Comparison of ENCODE assay signal across 31 cellular contexts in the genomic region with DNA sequence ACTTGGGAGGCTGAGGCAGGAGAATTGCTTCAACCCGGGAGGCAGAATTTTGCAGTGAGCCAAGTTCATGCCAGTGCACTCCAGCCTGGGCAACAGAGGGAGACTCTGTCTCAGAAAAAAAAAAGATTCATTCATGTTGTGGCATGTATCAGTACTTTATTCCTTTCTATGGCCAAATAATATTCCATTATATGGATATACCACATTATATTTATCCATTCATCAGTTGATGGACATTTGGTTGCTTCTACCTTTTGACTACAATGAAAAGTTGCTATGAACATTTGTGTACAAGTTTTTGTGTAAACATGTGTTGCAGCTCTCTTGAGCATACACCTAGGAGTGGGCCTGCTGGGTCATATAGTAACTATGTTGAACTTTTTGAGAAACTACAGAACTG. TPM values are rescaled to one million over a fixed set of nuclear protein-coding genes. Genes with fewer than 3 reads are reported as not detected.
DNase-seq lines count a peak whose midpoint lies in the region; ATAC-seq and TF ChIP-seq lines count a peak whose summit lies in the region.
"Had no signal": no experiment of that assay in that cellular context is flagged by ENCODE, and none has a peak within 500 bp of the region (broad histone marks: within the 10 kb centered on the region; RNA-seq: fewer than 3 reads in every experiment).

No MANE protein-coding gene starts in this region.

- H3K36me3 ChIP-seq in SK-N-SH (replicated peaks in 1 of 2; ENCODE audit: control insufficient read depth in 1 of 2, insufficient read depth in 2 of 2, low read length in 1 of 2) (no peaks in the 10 kb centered on the region), HEK293 (ENCODE audit: control insufficient read depth in 2 of 2, insufficient read depth in 1 of 2, low read length in 2 of 2) (no peaks in the 10 kb centered on the region), Karpas-422 (ENCODE audit: insufficient read depth, low read length) (no peaks in the 10 kb centered on the region), PC-9 (ENCODE audit: low read depth) (no peaks in the 10 kb centered on the region)
- H3K36me3 ChIP-seq: BE2C; BLaER1; BLaER1 treated with 17β-estradiol and CSF1 and Interleukin-3, amounts not matched to agents 10 nM and 100 nM had no signal

- intact Hi-C loops in PC-9 (cut with micrococcal nuclease; ENCODE audit: unreplicated experiment), result no loop called here

- DNase-seq in SK-N-SH (no peak), Karpas-422 (peak; percentile 27), PC-9 (no peak), dedifferentiated amniotic fluid mesenchymal stem cell (ENCODE audit: extremely low spot score) (no peak)
- DNase-seq: 8988T; ACHN; AML-193; BE2C; C1 segment of cervical spinal cord; Caco-2; Calu3; CD4-positive, alpha-beta memory T cell; CD4-positive, alpha-beta T cell; CD4-positive, CD25-positive, alpha-beta regulatory T cell; CD8-positive, alpha-beta memory T cell; CD8-positive, alpha-beta T cell; COR-L47; DMS 273 treated with DMSO at 0.1 percent for 48 hours; DMS153; DMS53; DMS79; DMS79 treated with DMSO at 0.1 percent for 48 hours; DND-41; EL had no signal

- H3K27ac ChIP-seq in SK-N-SH (ENCODE audit: low read depth in 2 of 2, low read length in 1 of 2), result no peak overlapping the region
- H3K27ac ChIP-seq in HEK293 (ENCODE audit: extremely low read depth, low read depth, low read length), result no peak overlapping the region
- no peak overlapping the region for H3K27ac ChIP-seq in Karpas-422 (ENCODE audit: low read length)
- no peak overlapping the region for H3K27ac ChIP-seq in PC-9
- H3K27ac ChIP-seq: 22Rv1; A549; BLaER1; BLaER1 treated with 17β-estradiol and CSF1 and Interleukin-3, amounts not matched to agents 10 nM and 100 nM had no signal

- POLR2A ChIA-PET in SK-N-SH (lab: Yijun Ruan, JAX) (interaction anchor here (1.2 kb wide), 1 partner anchor 84 kb away, joined by 3 read pairs; no protein-coding TSS in a partner anchor), HEK293 (lab: Yijun Ruan, JAX) (interaction anchor here (2.0 kb wide), 1 partner anchor 9 kb away, joined by 10 read pairs; a partner anchor contains a TSS), PC-9 (lab: Charles Lee; ENCODE audit: unreplicated experiment) (no interaction called here)

- no peak for TF ChIP-seq EP300 in SK-N-SH (IDR thresholded peaks at IDR 0.05; ENCODE audit: borderline replicate concordance in 1 of 2, low read depth in 1 of 2, low read length in 1 of 2)

- WGBS in SK-N-SH (ENCODE audit: low lambda C conversion rate), result 100% methylated on average over 1 of the region's 1 CpG

- H3K4me2 ChIP-seq in SK-N-SH (no peak overlapping the region), Karpas-422 (ENCODE audit: low read depth, low read length, poor library complexity, severe bottlenecking) (no peak overlapping the region), PC-9 (no peak overlapping the region)
- H3K4me2 ChIP-seq: A549; BLaER1; BLaER1 treated with 17β-estradiol and CSF1 and Interleukin-3, amounts not matched to agents 10 nM and 100 nM had no signal

- no TSS peak for BruUV-seq in PC-9 (replicated peaks; lab: Mats Ljungman, UMichigan)

- H2AFZ ChIP-seq in SK-N-SH (ENCODE audit: low read depth) (no peak overlapping the region), Karpas-422 (ENCODE audit: low read length) (no peak overlapping the region), PC-9 (no peak overlapping the region)

- no peaks in the 10 kb centered on the region for H3K9me2 ChIP-seq in SK-N-SH
- no peaks in the 10 kb centered on the region for H3K9me2 ChIP-seq in Karpas-422 (replicated peaks; ENCODE audit: insufficient read depth, low read length)
- no peaks in the 10 kb centered on the region for H3K9me2 ChIP-seq in PC-9 (ENCODE audit: insufficient read depth)

- no peaks in the 10 kb centered on the region; the same call in 1 of the 2 replicates for H3K27me3 ChIP-seq in SK-N-SH (ENCODE audit: insufficient read depth)
- H3K27me3 ChIP-seq in Karpas-422 (ENCODE audit: low read length), result no peaks in the 10 kb centered on the region
- H3K27me3 ChIP-seq in PC-9 (ENCODE audit: insufficient read depth, low read depth), result no peaks in the 10 kb centered on the region
- H3K27me3 ChIP-seq: BE2C; BLaER1; BLaER1 treated with 17β-estradiol and CSF1 and Interleukin-3, amounts not matched to agents 10 nM and 100 nM had no signal

- no peak for TF ChIP-seq RAD21 in SK-N-SH (IDR thresholded peaks at IDR 0.05; ENCODE audit: low read length)

- H3F3A ChIP-seq in SK-N-SH (replicated peaks; ENCODE audit: insufficient read depth) (no peaks in the 10 kb centered on the region), PC-9 (ENCODE audit: insufficient read depth, low read depth) (peaks cover 14% of the 10 kb centered on the region; the same call in 1 of the 2 replicates)

- CTCF ChIA-PET in SK-N-SH (lab: Yijun Ruan, JAX) (interaction anchor here (1.8 kb wide), 1 partner anchor 109 kb away, joined by 7 read pairs; no protein-coding TSS in a partner anchor), HEK293 (lab: Yijun Ruan, JAX) (no interaction called here), PC-9 (lab: Charles Lee) (interaction anchor here (0.7 kb wide), 1 partner anchor 24 kb away, joined by 4 read pairs; no protein-coding TSS in a partner anchor)

- H3K4me1 ChIP-seq in SK-N-SH (ENCODE audit: control insufficient read depth in 1 of 2, insufficient read depth in 2 of 2, low read depth in 1 of 2, low read length in 1 of 2) (peaks cover 0 to 12% of the 10 kb centered on the region in 2 experiments; a peak in 2 of 4 replicates), HEK293 (ENCODE audit: control insufficient read depth, insufficient read depth, low read length) (peaks cover 5% of the 10 kb centered on the region; the same call in 1 of the 2 replicates), Karpas-422 (ENCODE audit: low read length) (peaks cover 7% of the 10 kb centered on the region), PC-9 (replicated peaks; ENCODE audit: insufficient read depth) (peaks cover 22% of the 10 kb centered on the region)
- H3K4me1 ChIP-seq: Caco-2 had no signal

- TF ChIP-seq CTCF in SK-N-SH (IDR thresholded peaks at IDR 0.05) (no peak), HEK293 (tag by site-specific recombination; IDR thresholded peaks at IDR 0.05) (no peak), PC-9 (conservative IDR thresholded peaks at IDR 0.05) (no peak)

- no peak overlapping the region for H3K9ac ChIP-seq in SK-N-SH
- no peak overlapping the region for H3K9ac ChIP-seq in Karpas-422 (ENCODE audit: low read length)
- H3K9ac ChIP-seq: BLaER1; BLaER1 treated with 17β-estradiol and CSF1 and Interleukin-3, amounts not matched to agents 10 nM and 100 nM had no signal

- H3K4me3 ChIP-seq in SK-N-SH (ENCODE audit: low read depth in 2 of 2, low read length in 1 of 2) (no peak overlapping the region), HEK293 (ENCODE audit: low read depth, low read length) (no peak overlapping the region), Karpas-422 (ENCODE audit: low read length) (no peak overlapping the region), PC-9 (no peak overlapping the region)
- H3K4me3 ChIP-seq: A549; BLaER1; BLaER1 treated with 17β-estradiol and CSF1 and Interleukin-3, amounts not matched to agents 10 nM and 100 nM had no signal

- H3K79me2 ChIP-seq in SK-N-SH (ENCODE audit: insufficient read depth) (no peaks in the 10 kb centered on the region), Karpas-422 (ENCODE audit: low read length) (no peaks in the 10 kb centered on the region), PC-9 (ENCODE audit: low read depth) (no peaks in the 10 kb centered on the region)

- H4K20me1 ChIP-seq in SK-N-SH (ENCODE audit: insufficient read depth) (no peaks in the 10 kb centered on the region), Karpas-422 (ENCODE audit: insufficient read depth, low read depth, low read length) (no peaks in the 10 kb centered on the region), PC-9 (ENCODE audit: insufficient read depth) (no peaks in the 10 kb centered on the region)
- H4K20me1 ChIP-seq: BLaER1; BLaER1 treated with 17β-estradiol and CSF1 and Interleukin-3, amounts not matched to agents 10 nM and 100 nM had no signal

- H3K9me3 ChIP-seq in SK-N-SH, result no peaks in the 10 kb centered on the region
- H3K9me3 ChIP-seq in HEK293 (ENCODE audit: control insufficient read depth, insufficient read depth, low read depth, low read length), result no peaks in the 10 kb centered on the region
- no peaks in the 10 kb centered on the region for H3K9me3 ChIP-seq in Karpas-422 (ENCODE audit: low read length)
- no peaks in the 10 kb centered on the region for H3K9me3 ChIP-seq in PC-9 (ENCODE audit: insufficient read depth, low read depth)
- H3K9me3 ChIP-seq: BE2C, BLaER1, Caco-2 had no signal

- ATAC-seq in SK-N-SH treated with all-trans-retinoic acid at 6 μM for 48 hours, result no peak
- ATAC-seq: A549; CD8-positive, alpha-beta T cell had no signal

TF ChIP-seq in SK-N-SH treated with all-trans-retinoic acid at 6 μM for 48 hours, 23 proteins besides CTCF, POLR2A, EP300 and RAD21 (continues in another document):
- no peak for TF ChIP-seq ZNF70 (CRISPR knock-in tag; IDR thresholded peaks at IDR 0.05)
- TF ChIP-seq RARB (CRISPR knock-in tag; IDR thresholded peaks at IDR 0.05), result no peak

TF ChIP-seq in SK-N-SH, 30 proteins besides CTCF, POLR2A, EP300 and RAD21 (continues in another document):
- TF ChIP-seq YY1 (IDR thresholded peaks at IDR 0.05; ENCODE audit: low read depth), result no peak
- no peak for TF ChIP-seq ELF1 (IDR thresholded peaks at IDR 0.05)

TF ChIP-seq in HEK293, 187 proteins besides CTCF, POLR2A, EP300 and RAD21 (continues in another document):
- TF ChIP-seq SCRT1 (tag by site-specific recombination; IDR thresholded peaks at IDR 0.05; ENCODE audit: borderline replicate concordance), result no peak

RNA-seq across cellular contexts. Expression of a gene that starts 9.2 kb away (rescaled TPM):
- polyA plus RNA-seq in SK-N-SH (2012; rRNA removed), result 187 and 326 TPM in 2 replicates
- 139 and 151 TPM in 2 replicates for polyA plus RNA-seq in SK-N-SH (2012; cell fraction: cytosol; rRNA removed)
- 429 and 1,108 TPM in 2 replicates for polyA plus RNA-seq in SK-N-SH (2012; cell fraction: nucleus; rRNA removed)
- total RNA-seq in Karpas-422 (2014; rRNA removed; shearing (Covaris generic); ENCODE audit: low replicate concordance), result 324 and 544 TPM in 2 replicates
- total RNA-seq in PC-9 (2021), result 169 and 206 TPM in 2 replicates

RNA-seq across cellular contexts. Expression of a gene that starts 31.5 kb away (rescaled TPM):
- 26.5 and 34.5 TPM in 2 replicates for polyA plus RNA-seq in SK-N-SH (2012; rRNA removed)
- 26.0 and 31.5 TPM in 2 replicates for polyA plus RNA-seq in SK-N-SH (2012; cell fraction: cytosol; rRNA removed)
- polyA plus RNA-seq in SK-N-SH (2012; cell fraction: nucleus; rRNA removed), result 32.1 and 32.7 TPM in 2 replicates
- total RNA-seq in Karpas-422 (2014; rRNA removed; shearing (Covaris generic); ENCODE audit: low replicate concordance), result 31.6 and 47.0 TPM in 2 replicates
- 30.2 and 30.6 TPM in 2 replicates for total RNA-seq in PC-9 (2021)

RNA-seq across cellular contexts. Expression of a gene that starts 47.6 kb away (rescaled TPM):
- 0.72 and 1.3 TPM in 2 replicates for polyA plus RNA-seq in SK-N-SH (2012; rRNA removed)
- 1.1 and 1.5 TPM in 2 replicates for polyA plus RNA-seq in SK-N-SH (2012; cell fraction: cytosol; rRNA removed)
- 0.52 and 0.87 TPM in 2 replicates for polyA plus RNA-seq in SK-N-SH (2012; cell fraction: nucleus; rRNA removed)
- total RNA-seq in Karpas-422 (2014; rRNA removed; shearing (Covaris generic); ENCODE audit: low replicate concordance), result 122 and 141 TPM in 2 replicates
- 91.9 and 124 TPM in 2 replicates for total RNA-seq in PC-9 (2021)
- total RNA-seq: A673 had no signal

RNA-seq across cellular contexts. Expression of a gene that starts 54.4 kb away (rescaled TPM):
- polyA plus RNA-seq in SK-N-SH (2012; rRNA removed), result 9.8 and 12.0 TPM in 2 replicates
- polyA plus RNA-seq in SK-N-SH (2012; cell fraction: cytosol; rRNA removed), result 7.2 and 10.5 TPM in 2 replicates
- 1.8 and 5.7 TPM in 2 replicates for polyA plus RNA-seq in SK-N-SH (2012; cell fraction: nucleus; rRNA removed)
- total RNA-seq in Karpas-422 (2014; rRNA removed; shearing (Covaris generic); ENCODE audit: low replicate concordance), result 0.29 TPM in 1 of 2 replicates, not detected in the other
- 7.2 and 7.4 TPM in 2 replicates for total RNA-seq in PC-9 (2021)
